Comparison of ENCODE assay signal across 1 cellular context in the genomic region with DNA sequence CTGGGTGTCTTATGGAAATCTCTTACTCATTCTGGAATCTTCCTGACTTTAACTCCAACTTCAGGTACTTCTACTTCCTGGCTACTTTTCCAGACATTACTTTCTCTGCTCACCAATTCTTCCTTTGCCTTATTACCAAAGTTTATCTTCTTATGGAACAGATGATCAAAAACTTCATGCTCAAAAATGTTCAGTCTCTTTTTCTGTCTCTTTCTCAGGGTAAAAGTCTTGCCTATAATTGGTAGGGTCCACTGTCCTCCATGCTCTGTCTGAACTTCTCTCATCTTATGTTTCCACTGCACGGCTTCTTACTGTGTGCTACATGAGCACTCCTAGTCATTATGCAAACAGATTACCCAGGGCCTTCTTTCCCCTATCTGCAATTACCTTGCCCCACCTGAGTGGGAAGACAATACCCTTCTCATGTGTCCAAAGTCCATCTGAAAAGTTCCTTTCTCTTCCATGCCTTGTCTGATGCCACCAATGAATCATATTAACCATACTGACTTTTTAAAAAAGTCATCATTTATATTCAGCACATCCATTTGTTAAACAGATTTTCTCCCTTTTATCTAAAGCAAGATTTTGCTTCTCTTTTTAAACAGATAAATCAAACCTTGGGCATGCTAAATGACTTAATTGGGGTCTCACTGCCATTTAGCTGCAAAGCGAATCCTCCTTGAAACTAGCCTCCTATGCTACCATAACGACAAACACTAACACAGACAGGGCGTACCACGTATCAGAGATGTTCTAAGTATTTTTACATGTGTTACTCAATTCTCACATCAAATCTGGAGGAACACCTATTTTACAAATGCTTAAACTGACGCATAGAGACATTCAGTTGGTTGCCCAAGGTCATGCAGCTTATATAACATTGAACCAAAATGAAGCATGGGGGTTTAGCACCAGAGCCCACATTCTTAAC.
TF ChIP-seq lines count a peak whose summit lies in the region.

No MANE protein-coding gene starts in this region.

TF ChIP-seq in SK-N-SH treated with all-trans-retinoic acid at 6 μM for 48 hours, 23 proteins besides CTCF, POLR2A, EP300 and RAD21 (continued from another document):
- TF ChIP-seq, protein P1, sequence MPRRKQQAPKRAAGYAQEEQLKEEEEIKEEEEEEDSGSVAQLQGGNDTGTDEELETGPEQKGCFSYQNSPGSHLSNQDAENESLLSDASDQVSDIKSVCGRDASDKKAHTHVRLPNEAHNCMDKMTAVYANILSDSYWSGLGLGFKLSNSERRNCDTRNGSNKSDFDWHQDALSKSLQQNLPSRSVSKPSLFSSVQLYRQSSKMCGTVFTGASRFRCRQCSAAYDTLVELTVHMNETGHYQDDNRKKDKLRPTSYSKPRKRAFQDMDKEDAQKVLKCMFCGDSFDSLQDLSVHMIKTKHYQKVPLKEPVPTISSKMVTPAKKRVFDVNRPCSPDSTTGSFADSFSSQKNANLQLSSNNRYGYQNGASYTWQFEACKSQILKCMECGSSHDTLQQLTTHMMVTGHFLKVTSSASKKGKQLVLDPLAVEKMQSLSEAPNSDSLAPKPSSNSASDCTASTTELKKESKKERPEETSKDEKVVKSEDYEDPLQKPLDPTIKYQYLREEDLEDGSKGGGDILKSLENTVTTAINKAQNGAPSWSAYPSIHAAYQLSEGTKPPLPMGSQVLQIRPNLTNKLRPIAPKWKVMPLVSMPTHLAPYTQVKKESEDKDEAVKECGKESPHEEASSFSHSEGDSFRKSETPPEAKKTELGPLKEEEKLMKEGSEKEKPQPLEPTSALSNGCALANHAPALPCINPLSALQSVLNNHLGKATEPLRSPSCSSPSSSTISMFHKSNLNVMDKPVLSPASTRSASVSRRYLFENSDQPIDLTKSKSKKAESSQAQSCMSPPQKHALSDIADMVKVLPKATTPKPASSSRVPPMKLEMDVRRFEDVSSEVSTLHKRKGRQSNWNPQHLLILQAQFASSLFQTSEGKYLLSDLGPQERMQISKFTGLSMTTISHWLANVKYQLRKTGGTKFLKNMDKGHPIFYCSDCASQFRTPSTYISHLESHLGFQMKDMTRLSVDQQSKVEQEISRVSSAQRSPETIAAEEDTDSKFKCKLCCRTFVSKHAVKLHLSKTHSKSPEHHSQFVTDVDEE (CRISPR knock-in tag; IDR thresholded peaks at IDR 0.05) = no peak
- TF ChIP-seq PPARA (CRISPR knock-in tag; IDR thresholded peaks at IDR 0.05; ENCODE audit: borderline replicate concordance) = no peak
- TF ChIP-seq, protein P2, sequence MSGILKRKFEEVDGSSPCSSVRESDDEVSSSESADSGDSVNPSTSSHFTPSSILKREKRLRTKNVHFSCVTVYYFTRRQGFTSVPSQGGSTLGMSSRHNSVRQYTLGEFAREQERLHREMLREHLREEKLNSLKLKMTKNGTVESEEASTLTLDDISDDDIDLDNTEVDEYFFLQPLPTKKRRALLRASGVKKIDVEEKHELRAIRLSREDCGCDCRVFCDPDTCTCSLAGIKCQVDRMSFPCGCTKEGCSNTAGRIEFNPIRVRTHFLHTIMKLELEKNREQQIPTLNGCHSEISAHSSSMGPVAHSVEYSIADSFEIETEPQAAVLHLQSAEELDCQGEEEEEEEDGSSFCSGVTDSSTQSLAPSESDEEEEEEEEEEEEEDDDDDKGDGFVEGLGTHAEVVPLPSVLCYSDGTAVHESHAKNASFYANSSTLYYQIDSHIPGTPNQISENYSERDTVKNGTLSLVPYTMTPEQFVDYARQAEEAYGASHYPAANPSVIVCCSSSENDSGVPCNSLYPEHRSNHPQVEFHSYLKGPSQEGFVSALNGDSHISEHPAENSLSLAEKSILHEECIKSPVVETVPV (CRISPR knock-in tag; IDR thresholded peaks at IDR 0.05) = no peak
